9 cellular contexts compared by ENCODE assay signal in the genomic region with DNA sequence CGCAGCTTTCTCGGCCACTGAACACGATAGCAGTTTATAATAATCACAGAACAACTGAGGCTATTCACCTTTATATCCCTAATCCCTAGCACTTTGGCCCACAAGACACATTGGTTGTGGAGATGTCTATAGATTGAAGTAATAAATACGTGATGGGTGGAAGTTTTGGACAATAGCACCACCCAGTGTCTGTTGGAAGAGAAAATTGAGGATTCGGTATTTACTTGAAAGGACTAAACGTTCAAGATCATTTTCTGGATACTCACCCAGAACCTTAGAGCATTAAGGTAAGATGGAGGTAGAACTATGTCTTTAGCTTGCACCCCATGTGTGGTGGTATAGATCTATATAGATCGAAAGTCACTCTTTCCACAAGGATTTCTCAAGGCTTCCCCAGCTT. TPM values are rescaled to one million over a fixed set of nuclear protein-coding genes. Genes with fewer than 3 reads are reported as not detected.
A peak's percentile ranks its signal among the peaks of the same experiment; 100 is the strongest.
DNase-seq lines count a peak whose midpoint lies in the region; ATAC-seq and TF ChIP-seq lines count a peak whose summit lies in the region.
"Had no signal": no experiment of that assay in that cellular context is flagged by ENCODE, and none has a peak within 500 bp of the region (broad histone marks: within the 10 kb centered on the region; RNA-seq: fewer than 3 reads in every experiment).

No MANE protein-coding gene starts in this region.

- H3K4me3 ChIP-seq in sigmoid colon (no peak overlapping the region), gastrocnemius medialis (no peak overlapping the region)

- peaks cover 42% of the 10 kb centered on the region for H3K27me3 Mint-ChIP-seq in T-helper 1 cell treated with Interleukin-12 subunit alpha and Interleukin-12 subunit beta and Interleukin-4 antibody, amounts not matched to agents 30 μg/mL and 1 μg/mL, for 36 hours (ENCODE audit: low read depth)

- no peak for ATAC-seq in stimulated activated effector memory CD8-positive, alpha-beta T cell treated with anti-CD3 and anti-CD28 coated beads, Interleukin-12 subunit alpha, Interleukin-12 subunit beta, amount 100 ng/mL, for 72 hours
- no peak for ATAC-seq in gastrocnemius medialis

- intact Hi-C loops in posterior vena cava (cut with DNase I) (loop anchor here in 1 of 2 donors (10.0 kb wide), 1 partner anchor 137 kb away; the partner anchor contains the start of gene GPRASP1), sigmoid colon (cut with DNase I) (loop anchor here (5.0 to 10.0 kb wide), 2 partner anchors 135 to 207 kb away; partner anchors contain the start of genes GPRASP1 and GPRASP3), gastrocnemius medialis (cut with DNase I; ENCODE audit: low total_unique reads) (loop anchor here (2.0 to 10.0 kb wide), 2 partner anchors 141 to 197 kb away; partner anchors contain the start of gene GPRASP2)

- WGBS in sigmoid colon, 2 donors: 36 to 42% methylated on average over 7 of the region's 7 CpGs

- in situ Hi-C loops in gastrocnemius medialis (cut with MboI; ENCODE audit: low sequenced_read_pairs in 4 of 4): no loop called here

- H3K9me3 ChIP-seq in sigmoid colon (no peaks in the 10 kb centered on the region), gastrocnemius medialis (no peaks in the 10 kb centered on the region)

- no peaks in the 10 kb centered on the region for H3K9me3 Mint-ChIP-seq in T-helper 1 cell treated with Interleukin-12 subunit alpha and Interleukin-12 subunit beta and Interleukin-4 antibody, amounts not matched to agents 30 μg/mL and 1 μg/mL, for 36 hours
- H3K9me3 Mint-ChIP-seq in stimulated activated effector memory CD8-positive, alpha-beta T cell treated with anti-CD3 and anti-CD28 coated beads, Interleukin-12 subunit alpha, Interleukin-12 subunit beta, amount 100 ng/mL, for 72 hours: no peaks in the 10 kb centered on the region

- no peak for DNase-seq in T-helper 1 cell
- DNase-seq in NCI-H345 treated with DMSO at 0.1 percent for 48 hours (lab: John Stamatoyannopoulos, UW; ENCODE audit: unreplicated experiment): peak; percentile 26
- DNase-seq in dermis blood vessel endothelial cell: peak; percentile 20
- DNase-seq in stimulated activated effector memory CD8-positive, alpha-beta T cell treated with anti-CD3 and anti-CD28 coated beads, Interleukin-12 subunit alpha, Interleukin-12 subunit beta, amount 100 ng/mL, for 72 hours (ENCODE audit: low spot score in 2 of 2): no peak
- DNase-seq in posterior vena cava (ENCODE audit: low spot score): no peak
- no peak for DNase-seq in sigmoid colon
- no peak for DNase-seq in gastrocnemius medialis

- peaks cover 0 to 9% (median 3%) of the 10 kb centered on the region in 4 donors for H3K4me1 ChIP-seq in sigmoid colon
- no peaks in the 10 kb centered on the region for H3K4me1 ChIP-seq in gastrocnemius medialis

- H3K27me3 ChIP-seq in sigmoid colon (peaks cover 0 to 4% (median 0%) of the 10 kb centered on the region in 3 donors), gastrocnemius medialis (peaks cover 0 to 36% (median 30%) of the 10 kb centered on the region in 3 donors)

- no peaks in the 10 kb centered on the region for H3K36me3 Mint-ChIP-seq in T-helper 1 cell treated with Interleukin-12 subunit alpha and Interleukin-12 subunit beta and Interleukin-4 antibody, amounts not matched to agents 30 μg/mL and 1 μg/mL, for 36 hours (ENCODE audit: low read depth)
- no peaks in the 10 kb centered on the region for H3K36me3 Mint-ChIP-seq in stimulated activated effector memory CD8-positive, alpha-beta T cell treated with anti-CD3 and anti-CD28 coated beads, Interleukin-12 subunit alpha, Interleukin-12 subunit beta, amount 100 ng/mL, for 72 hours
- H3K36me3 Mint-ChIP-seq: CD8-positive, alpha-beta memory T cell had no signal

- H3K4me1 Mint-ChIP-seq in T-helper 1 cell treated with Interleukin-12 subunit alpha and Interleukin-12 subunit beta and Interleukin-4 antibody, amounts not matched to agents 30 μg/mL and 1 μg/mL, for 36 hours (ENCODE audit: low read depth): peaks cover 6% of the 10 kb centered on the region
- H3K4me1 Mint-ChIP-seq in stimulated activated effector memory CD8-positive, alpha-beta T cell treated with anti-CD3 and anti-CD28 coated beads, Interleukin-12 subunit alpha, Interleukin-12 subunit beta, amount 100 ng/mL, for 72 hours: peaks cover 5% of the 10 kb centered on the region

- no peak overlapping the region for H3K27ac Mint-ChIP-seq in T-helper 1 cell treated with Interleukin-12 subunit alpha and Interleukin-12 subunit beta and Interleukin-4 antibody, amounts not matched to agents 30 μg/mL and 1 μg/mL, for 36 hours
- no peak overlapping the region for H3K27ac Mint-ChIP-seq in stimulated activated effector memory CD8-positive, alpha-beta T cell treated with anti-CD3 and anti-CD28 coated beads, Interleukin-12 subunit alpha, Interleukin-12 subunit beta, amount 100 ng/mL, for 72 hours
- H3K27ac Mint-ChIP-seq: CD8-positive, alpha-beta memory T cell had no signal

- TF ChIP-seq POLR2A in sigmoid colon (IDR thresholded peaks at IDR 0.05) (no peak), gastrocnemius medialis (IDR thresholded peaks at IDR 0.05) (no peak)

- H3K27ac ChIP-seq in sigmoid colon (peak overlapping the region in 1 of 4 donors; percentile 18), gastrocnemius medialis (no peak overlapping the region)

- TF ChIP-seq EP300 in sigmoid colon (IDR thresholded peaks at IDR 0.05): no peak

- TF ChIP-seq CTCF in sigmoid colon (IDR thresholded peaks at IDR 0.05): no peak
- TF ChIP-seq CTCF in gastrocnemius medialis (IDR thresholded peaks at IDR 0.05 in 4 of 5, conservative IDR thresholded peaks at IDR 0.05 in 1 of 5): no peak

- H3K4me3 Mint-ChIP-seq in T-helper 1 cell treated with Interleukin-12 subunit alpha and Interleukin-12 subunit beta and Interleukin-4 antibody, amounts not matched to agents 30 μg/mL and 1 μg/mL, for 36 hours: peak overlapping the region; percentile 8
- H3K4me3 Mint-ChIP-seq in stimulated activated effector memory CD8-positive, alpha-beta T cell treated with anti-CD3 and anti-CD28 coated beads, Interleukin-12 subunit alpha, Interleukin-12 subunit beta, amount 100 ng/mL, for 72 hours: peak overlapping the region; percentile 69

- H3K36me3 ChIP-seq in sigmoid colon (no peaks in the 10 kb centered on the region), gastrocnemius medialis (no peaks in the 10 kb centered on the region)

RNA-seq across cellular contexts. Expression of gene TMSB15A, which starts 0.8 kb away (rescaled TPM):
- total RNA-seq in dermis blood vessel endothelial cell: 1.8 TPM in 1 of 2 replicates, not detected in the other
- under 1 TPM; 0.48 to 0.83 TPM for total RNA-seq in posterior vena cava
- 1 to 10 TPM in 1 of 4 donors, under 1 TPM in 1, not detected in 2; 0.99 to 3.6 TPM for total RNA-seq in sigmoid colon
- 1 to 10 TPM in 2 of 3 donors, under 1 TPM in 1; 0.93 to 3.6 (median 1.4) TPM for polyA plus RNA-seq in sigmoid colon
- not detected for total RNA-seq in gastrocnemius medialis
- polyA plus RNA-seq: CD8-positive, alpha-beta memory T cell had no signal

RNA-seq across cellular contexts. Expression of gene TCP11X2, which starts 45.7 kb away (rescaled TPM):
- total RNA-seq in dermis blood vessel endothelial cell (not detected in 2 replicates), posterior vena cava (not detected), sigmoid colon (not detected), gastrocnemius medialis (not detected)
- not detected for polyA plus RNA-seq in sigmoid colon
- total RNA-seq: CD8-positive, alpha-beta memory T cell had no signal
- polyA plus RNA-seq: CD8-positive, alpha-beta memory T cell had no signal

Comparison
In these comparisons a context has a peak if more than half of its experiments do, and no peak if none do; other contexts are left out.
1. DNase-seq: peak in NCI-H345 treated with DMSO at 0.1 percent for 48 hours (single experiment) and dermis blood vessel endothelial cell (single experiment); none in T-helper 1 cell (0 of 5), stimulated activated effector memory CD8-positive, alpha-beta T cell treated with anti-CD3 and anti-CD28 coated beads, Interleukin-12 subunit alpha, Interleukin-12 subunit beta, amount 100 ng/mL, for 72 hours (0 of 2), posterior vena cava (single experiment), sigmoid colon (single experiment) and gastrocnemius medialis (0 of 2).